16 cellular contexts compared by ENCODE assay signal in the genomic region with DNA sequence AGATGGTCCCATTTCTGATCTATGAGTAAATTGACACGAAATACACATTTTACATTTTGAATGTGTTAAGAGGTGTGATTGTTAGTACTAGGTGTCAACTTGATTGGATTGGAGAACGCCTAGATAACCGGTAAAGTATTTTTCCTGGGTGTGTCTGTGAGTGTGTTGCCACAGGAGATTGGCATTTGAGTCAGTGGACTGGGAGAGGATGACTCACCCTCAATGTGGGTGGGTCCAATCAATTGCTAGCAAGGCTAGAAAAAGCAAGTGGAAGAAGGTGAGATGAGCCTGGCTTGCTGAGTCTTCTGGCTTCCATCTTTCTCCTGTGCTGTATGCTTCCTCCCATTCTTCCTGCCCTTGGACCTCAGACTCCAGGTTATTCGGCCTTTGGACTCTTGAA.
A peak's percentile ranks its signal among the peaks of the same experiment; 100 is the strongest.
DNase-seq lines count a peak whose midpoint lies in the region; ATAC-seq, FAIRE-seq and TF ChIP-seq lines count a peak whose summit lies in the region.
"Had no signal": no experiment of that assay in that cellular context is flagged by ENCODE, and none has a peak within 500 bp of the region (broad histone marks: within the 10 kb centered on the region; RNA-seq: fewer than 3 reads in every experiment).

No MANE protein-coding gene starts in this region.

- H3K9me3 ChIP-seq in HepG2 (ENCODE audit: low read length) (no peaks in the 10 kb centered on the region), right lobe of liver (no peaks in the 10 kb centered on the region), adipocyte (ENCODE audit: control insufficient read depth, low read length) (no peaks in the 10 kb centered on the region)
- H3K9me3 ChIP-seq: tibial nerve had no signal

- ATAC-seq in HepG2 (no peak), right lobe of liver (no peak)
- ATAC-seq: Panc1 had no signal

- BruUV-seq in HepG2 (replicated peaks; lab: Mats Ljungman, UMichigan), result no TSS peak

- no peak for TF ChIP-seq POLR2A in HepG2 (IDR thresholded peaks at IDR 0.05; ENCODE audit: insufficient read depth in 1 of 2, low read depth in 2 of 2, low read length in 2 of 2)
- no peak for TF ChIP-seq POLR2A in right lobe of liver (IDR thresholded peaks at IDR 0.05)
- no peak for TF ChIP-seq POLR2A in GM12891 (IDR thresholded peaks at IDR 0.05; ENCODE audit: low read depth, low read length)

- 35% methylated on average over 4 of the region's 4 CpGs for WGBS in HepG2 (ENCODE audit: low lambda C conversion rate)
- WGBS in right lobe of liver (ENCODE audit: insufficient coverage, low coverage, low lambda C conversion rate, missing lambda C conversion rate), result 62% methylated on average over 4 of the region's 4 CpGs

- H3K4me1 ChIP-seq in HepG2 (ENCODE audit: insufficient read depth, low read length) (no peaks in the 10 kb centered on the region), right lobe of liver (no peaks in the 10 kb centered on the region), adipocyte (ENCODE audit: control insufficient read depth, insufficient read depth, low read length) (peaks cover 4% of the 10 kb centered on the region)
- H3K4me1 ChIP-seq: parathyroid adenoma had no signal

- in situ Hi-C loops in HepG2 (cut with HindIII; ENCODE audit: extremely low pct_ligation_motif_present, low pct_unique_long_range_greater_than_20kb), result no loop called here

- H4K20me1 ChIP-seq in HepG2 (ENCODE audit: insufficient read depth, low read length), result no peaks in the 10 kb centered on the region

- FAIRE-seq in HepG2 (lab: Jason Lieb, UNC), result no peak
- no peak for FAIRE-seq in urothelium cell line (lab: Jason Lieb, UNC)
- FAIRE-seq in GM12891 (lab: Jason Lieb, UNC), result no peak

- no peaks in the 10 kb centered on the region for H3K27me3 ChIP-seq in HepG2 (ENCODE audit: control insufficient read depth in 1 of 2, insufficient read depth in 2 of 2, low read length in 2 of 2)
- H3K27me3 ChIP-seq in right lobe of liver, result no peaks in the 10 kb centered on the region
- H3K27me3 ChIP-seq in adipocyte (replicated peaks; ENCODE audit: control insufficient read depth, insufficient read depth, low read length), result no peaks in the 10 kb centered on the region
- H3K27me3 ChIP-seq: tibial nerve had no signal

- H3K36me3 ChIP-seq in HepG2 (replicated peaks in 1 of 2; ENCODE audit: control insufficient read depth in 1 of 2, insufficient read depth in 2 of 2, low read length in 2 of 2) (no peaks in the 10 kb centered on the region), right lobe of liver (no peaks in the 10 kb centered on the region), adipocyte (ENCODE audit: control insufficient read depth, insufficient read depth, low read length, severe bottlenecking) (no peaks in the 10 kb centered on the region)
- H3K36me3 ChIP-seq: tibial nerve had no signal

- no peaks in the 10 kb centered on the region for H3K79me2 ChIP-seq in HepG2 (ENCODE audit: insufficient read depth, low read length)
- H3K79me2 ChIP-seq: parathyroid adenoma had no signal

- H2AFZ ChIP-seq in HepG2 (ENCODE audit: low read length), result no peak overlapping the region
- H2AFZ ChIP-seq: parathyroid adenoma had no signal

- intact Hi-C loops in HepG2 (cut with micrococcal nuclease; ENCODE audit: unreplicated experiment) (no loop called here), right lobe of liver (cut with DNase I) (no loop called here)

- no peak overlapping the region for H3K4me3 ChIP-seq in HepG2 (replicated peaks in 1 of 3; ENCODE audit: insufficient read depth in 1 of 3, low read depth in 2 of 3, low read length in 3 of 3)
- no peak overlapping the region for H3K4me3 ChIP-seq in right lobe of liver
- no peak overlapping the region for H3K4me3 ChIP-seq in adipocyte (ENCODE audit: low read length)
- H3K4me3 ChIP-seq: tibial nerve had no signal

- H3K27ac ChIP-seq in HepG2 (ENCODE audit: extremely low read length, insufficient read depth, low read length) (no peak overlapping the region), right lobe of liver (no peak overlapping the region)
- H3K27ac ChIP-seq: parathyroid adenoma, tibial nerve had no signal

- no peak overlapping the region for H3K9ac ChIP-seq in HepG2 (ENCODE audit: insufficient read depth, low read depth, low read length)
- H3K9ac ChIP-seq in adipocyte (ENCODE audit: low read length), result no peak overlapping the region
- H3K9ac ChIP-seq: parathyroid adenoma had no signal

- TF ChIP-seq EP300 in HepG2 (IDR thresholded peaks at IDR 0.05; ENCODE audit: low read depth in 2 of 2, low read length in 2 of 2), result no peak
- no peak for TF ChIP-seq EP300 in HepG2 (CRISPR knock-in tag; IDR thresholded peaks at IDR 0.05; ENCODE audit: borderline replicate concordance)

- TF ChIP-seq CTCF in HepG2 (CRISPR knock-in tag; IDR thresholded peaks at IDR 0.05) (no peak), right lobe of liver (IDR thresholded peaks at IDR 0.05) (no peak)

- H3K4me2 ChIP-seq in HepG2 (ENCODE audit: low read depth, low read length), result no peak overlapping the region

- DNase-seq in HepG2 (ENCODE audit: low spot score) (peak; percentile 1), right lobe of liver (no peak), adipocyte (ENCODE audit: low read depth) (peak; percentile 25), iris pigment epithelial cell (ENCODE audit: low read depth) (peak; percentile 70), urothelium cell line (ENCODE audit: low spot score) (peak; percentile 39), hypothalamus (lab: John Stamatoyannopoulos, UW) (no peak), HEK293T (ENCODE audit: extremely low spot score) (no peak), GM12891 (ENCODE audit: insufficient read length, low spot score) (no peak)
- DNase-seq: activated CD4-positive, alpha-beta memory T cell treated with anti-CD3 and anti-CD28 coated beads, Interleukin-2, amount 10 ng/mL, durations not matched to agents 7 days and 5 days; activated naive CD4-positive, alpha-beta T cell; endodermal cell; NCI-H1417; NCI-H345 had no signal

- TF ChIP-seq RAD21 in HepG2 (CRISPR knock-in tag; IDR thresholded peaks at IDR 0.05), result no peak

- CTCF ChIA-PET in HepG2 (lab: Yijun Ruan, JAX; ENCODE audit: low intra/inter-chr PET ratio, low total read pairs) (no interaction called here), HEK293T (lab: Yijun Ruan, JAX) (no interaction called here)

- POLR2A ChIA-PET in HepG2 (lab: Yijun Ruan, JAX), result no interaction called here
- POLR2A ChIA-PET in HEK293T (lab: Yijun Ruan, JAX), result no interaction called here

TF ChIP-seq in HepG2, 621 proteins besides CTCF, POLR2A, EP300 and RAD21:
- TF ChIP-seq FOSL2 (CRISPR knock-in tag; IDR thresholded peaks at IDR 0.05) (0 out of 2 replicates have a peak, but pooled peaks have one; percentile 14), BRCA1 (CRISPR knock-in tag; IDR thresholded peaks at IDR 0.05) (no peak)

TF ChIP-seq in HEK293T, 16 proteins besides CTCF, POLR2A, EP300 and RAD21:
- TF ChIP-seq SUZ12 (IDR thresholded peaks at IDR 0.05) (no peak), SP1 (IDR thresholded peaks at IDR 0.05) (no peak), ELF4 (IDR thresholded peaks at IDR 0.05) (no peak), CTBP1 (IDR thresholded peaks at IDR 0.05; ENCODE audit: borderline replicate concordance) (no peak), NFRKB (IDR thresholded peaks at IDR 0.05) (no peak), HDGF (IDR thresholded peaks at IDR 0.05; ENCODE audit: borderline replicate concordance) (no peak), LEF1 (IDR thresholded peaks at IDR 0.05; ENCODE audit: borderline replicate concordance) (no peak), FOXA1 (IDR thresholded peaks at IDR 0.05) (no peak), FOXM1 (IDR thresholded peaks at IDR 0.05; ENCODE audit: borderline replicate concordance) (no peak), TARDBP (IDR thresholded peaks at IDR 0.05) (no peak), L3MBTL2 (conservative IDR thresholded peaks at IDR 0.05) (no peak), FOXK2 (IDR thresholded peaks at IDR 0.05) (no peak), PKNOX1 (IDR thresholded peaks at IDR 0.05) (no peak), ARNT (IDR thresholded peaks at IDR 0.05) (no peak)

TF ChIP-seq in GM12891, 5 proteins besides CTCF, POLR2A, EP300 and RAD21:
- no peak for TF ChIP-seq SPI1 (IDR thresholded peaks at IDR 0.05; ENCODE audit: low read depth, low read length)
- no peak for TF ChIP-seq TAF1 (IDR thresholded peaks at IDR 0.05; ENCODE audit: low read depth, low read length)

Comparison
In these comparisons a context has a peak if more than half of its experiments do, and no peak if none do; other contexts are left out.
1. DNase-seq: peak in HepG2 (single experiment), adipocyte (single experiment), iris pigment epithelial cell (single experiment) and urothelium cell line (single experiment); none in right lobe of liver (0 of 3), hypothalamus (0 of 51), HEK293T (single experiment) and GM12891 (single experiment).